ENCODE assay signal across 8 cellular contexts in genomic region chr7:95396136-95397032, GRCh38. TPM values are rescaled to one million over a fixed set of nuclear protein-coding genes. Genes with fewer than 3 reads are reported as not detected.
DNase-seq lines count a peak whose midpoint lies in the region; ATAC-seq, FAIRE-seq and TF ChIP-seq lines count a peak whose summit lies in the region.

TSS of gene PON3 (minus strand) at chr7:95396375. CDS start at chr7:95396350, 25 bp downstream.

- no peak for FAIRE-seq in pancreas (lab: Jason Lieb, UNC)

- peak within 1 kb of the TSS; percentile 49 to 71 for H3K4me3 ChIP-seq in esophagus (ENCODE audit: low read depth in 1 of 2, low read length in 2 of 2)
- peak within 1 kb of the TSS; percentile 48 to 61 (median 58) for H3K4me3 ChIP-seq in pancreas
- H3K4me3 ChIP-seq in neural progenitor cell: no peak within 1 kb of the TSS

- H3K4me1 ChIP-seq in esophagus (ENCODE audit: control insufficient read depth in 2 of 2, insufficient read depth in 2 of 2, low read length in 1 of 2) (no peaks in the 10 kb centered on the region), pancreas (peaks cover 0 to 4% (median 0%) of the 10 kb centered on the region in 3 donors), neural progenitor cell (peaks cover 5% of the 10 kb centered on the region)

- H3K27ac ChIP-seq in RWPE1 (no peak within 1 kb of the TSS), esophagus (ENCODE audit: low read depth in 2 of 2, low read length in 1 of 2) (no peak within 1 kb of the TSS), pancreas (peak within 1 kb of the TSS; percentile 56 to 66 (median 58)), neural progenitor cell (no peak within 1 kb of the TSS)

- intact Hi-C loops in pancreas (cut with DNase I): no loop called here

- DNase-seq in NCI-H1417 (lab: John Stamatoyannopoulos, UW): peak in 2 of 3 experiments; percentile 90 to 93
- DNase-seq in NCI-H1417 treated with DMSO at 0.1 percent for 48 hours (lab: John Stamatoyannopoulos, UW): no peak
- peak; percentile 30 for DNase-seq in RWPE1 (ENCODE audit: low spot score)
- DNase-seq in pancreas: peak; percentile 51 to 84 (median 64)
- DNase-seq in NCI-H2029 treated with DMSO at 0.1 percent for 48 hours (lab: John Stamatoyannopoulos, UW): no peak
- DNase-seq in neural progenitor cell (ENCODE audit: low spot score): no peak

- POLR2A ChIA-PET in RWPE1 (lab: Yijun Ruan, JAX; ENCODE audit: low non-redundant PET): interaction anchor here (0.6 to 0.9 kb wide), 2 partner anchors 14 to 114 kb away, joined by 3 to 4 read pairs; no protein-coding TSS in a partner anchor

- no peak within 1 kb of the TSS for H3K4me3 Mint-ChIP-seq in neural progenitor cell

- ATAC-seq in pancreas (peak; percentile 95 to 97 (median 96)), HG02870 (IDR thresholded peaks at IDR 0.05; ENCODE audit: unreplicated experiment) (no peak)

- no peaks in the 10 kb centered on the region for H3K4me1 Mint-ChIP-seq in neural progenitor cell

- H3K79me2 ChIP-seq in neural progenitor cell (ENCODE audit: low read depth): no peaks in the 10 kb centered on the region

- H3K9ac ChIP-seq in neural progenitor cell: no peak within 1 kb of the TSS

- 7 to 8% methylated on average over 66 to 68 of the region's 68 CpGs for WGBS in esophagus, 2 donors
- WGBS in pancreas, 2 donors: 4 to 8% methylated on average over 68 of the region's 68 CpGs

- TF ChIP-seq CTCF in RWPE1 (conservative IDR thresholded peaks at IDR 0.05; ENCODE audit: low read depth): no peak
- TF ChIP-seq CTCF in pancreas (IDR thresholded peaks at IDR 0.05): peak in 2 of 4 donors; percentile 22 to 26
- TF ChIP-seq CTCF in neural progenitor cell (IDR thresholded peaks at IDR 0.05): no peak

- H4K20me1 ChIP-seq in neural progenitor cell (ENCODE audit: low read depth): no peaks in the 10 kb centered on the region

- H3K36me3 ChIP-seq in esophagus (ENCODE audit: control insufficient read depth in 2 of 2, insufficient read depth in 2 of 2, low read length in 1 of 2): no peaks in the 10 kb centered on the region
- H3K36me3 ChIP-seq in pancreas: no peaks in the 10 kb centered on the region
- no peaks in the 10 kb centered on the region for H3K36me3 ChIP-seq in neural progenitor cell

- no peaks in the 10 kb centered on the region for H3K9me3 ChIP-seq in esophagus (ENCODE audit: control insufficient read depth in 2 of 2, insufficient read depth in 1 of 2, low read depth in 1 of 2, low read length in 1 of 2)
- no peaks in the 10 kb centered on the region for H3K9me3 ChIP-seq in pancreas
- H3K9me3 ChIP-seq in neural progenitor cell (ENCODE audit: low read depth): no peaks in the 10 kb centered on the region

- H3K27me3 ChIP-seq in esophagus (ENCODE audit: control insufficient read depth in 1 of 2, insufficient read depth in 2 of 2, low read length in 2 of 2) (no peaks in the 10 kb centered on the region), pancreas (no peaks in the 10 kb centered on the region), neural progenitor cell (no peaks in the 10 kb centered on the region)

- H2AFZ ChIP-seq in neural progenitor cell (replicated peaks): no peak within 1 kb of the TSS

- H3K4me2 ChIP-seq in neural progenitor cell: no peak within 1 kb of the TSS

- CTCF ChIA-PET in RWPE1 (lab: Yijun Ruan, JAX): interaction anchor here (0.6 to 1.5 kb wide), 9 partner anchors 10 to 1991 kb away, joined by 3 to 8 read pairs (median 4); no protein-coding TSS in a partner anchor

- H3F3A ChIP-seq in neural progenitor cell (ENCODE audit: low read depth): no peaks in the 10 kb centered on the region

- peaks cover 4% of the 10 kb centered on the region for H3K9me3 Mint-ChIP-seq in neural progenitor cell

- H3K36me3 Mint-ChIP-seq in neural progenitor cell: peaks cover 3% of the 10 kb centered on the region

- peaks cover 4% of the 10 kb centered on the region for H3K27me3 Mint-ChIP-seq in neural progenitor cell (ENCODE audit: insufficient read depth, low read depth)

- H3K27ac Mint-ChIP-seq in neural progenitor cell: no peak within 1 kb of the TSS

RNA-seq across cellular contexts. Expression of gene PON3, which starts in this region (rescaled TPM):
- polyA plus RNA-seq in esophagus: 1 to 10 TPM in 1 of 2 donors, under 1 TPM in 1; 0.71 to 1.2 TPM
- 1 to 10 TPM; 2.4 to 5.5 (median 3.3) TPM for total RNA-seq in pancreas
- 1 to 10 TPM; 5.8 to 9.3 TPM for polyA plus RNA-seq in pancreas
- total RNA-seq in neural progenitor cell (ENCODE audit: low replicate concordance): not detected in 2 replicates

Comparison
In these comparisons a context has a peak if more than half of its experiments do, and no peak if none do; other contexts are left out.
1. DNase-seq: peak in NCI-H1417 (2 of 3), RWPE1 (single experiment) and pancreas (6 of 6); none in NCI-H1417 treated with DMSO at 0.1 percent for 48 hours (single experiment), NCI-H2029 treated with DMSO at 0.1 percent for 48 hours (single experiment) and neural progenitor cell (single experiment).
2. H3K27ac ChIP-seq: peak in pancreas (4 of 4); none in RWPE1 (single experiment), esophagus (0 of 2) and neural progenitor cell (single experiment).